In genomic region chr5:10750909-10751308, GRCh38 we compare ENCODE assay signal across 26 cellular contexts.
"Had no signal": no experiment of that assay in that cellular context is flagged by ENCODE, and none has a peak within 500 bp of the region (broad histone marks: within the 10 kb centered on the region; RNA-seq: fewer than 3 reads in every experiment).

No MANE protein-coding gene starts in this region.

- H2AFZ ChIP-seq: hepatocyte had no signal

- H3K4me3 ChIP-seq: gastroesophageal sphincter, hepatocyte, ovary, prostate gland, sigmoid colon, transverse colon had no signal

- H3K27me3 ChIP-seq: gastroesophageal sphincter, hepatocyte, ovary, sigmoid colon, transverse colon had no signal

- FAIRE-seq: colon, small intestine, urothelium cell line had no signal

- H3K9me3 Mint-ChIP-seq: activated CD8-positive, alpha-beta T cell treated with anti-CD3 and anti-CD28 coated beads for 36 hours; activated naive CD4-positive, alpha-beta T cell treated with anti-CD3 and anti-CD28 coated beads, Interleukin-2, amount 50 U/mL, for 72 hours; activated T-cell treated with anti-CD3 and anti-CD28 coated beads, Interleukin-2, amount 50 U/mL, for 4 hours; naive thymus-derived CD4-positive, alpha-beta T cell had no signal

- H3K9me3 ChIP-seq: gastroesophageal sphincter, ovary, prostate gland, sigmoid colon, transverse colon had no signal

- ATAC-seq: activated CD8-positive, alpha-beta T cell treated with anti-CD3 and anti-CD28 coated beads for 36 hours; activated naive CD4-positive, alpha-beta T cell treated with anti-CD3 and anti-CD28 coated beads, Interleukin-2, amount 50 U/mL, for 72 hours; activated T-cell treated with anti-CD3 and anti-CD28 coated beads, Interleukin-2, amount 50 U/mL, for 4 hours; gastroesophageal sphincter; naive thymus-derived CD4-positive, alpha-beta T cell; T-helper 17 cell had no signal

- H3K4me3 Mint-ChIP-seq: activated CD8-positive, alpha-beta T cell treated with anti-CD3 and anti-CD28 coated beads for 36 hours; activated T-cell treated with anti-CD3 and anti-CD28 coated beads, Interleukin-2, amount 50 U/mL, for 4 hours; naive thymus-derived CD4-positive, alpha-beta T cell; T-helper 17 cell had no signal

- H3K36me3 ChIP-seq: ovary, prostate gland had no signal

- DNase-seq: activated CD4-positive, alpha-beta T cell treated with anti-CD3 and anti-CD28 coated beads, Interleukin-2, amount 50 U/mL, for 1 hour; activated CD8-positive, alpha-beta T cell treated with anti-CD3 and anti-CD28 coated beads for 36 hours; activated naive CD4-positive, alpha-beta T cell; activated T-cell treated with anti-CD3 and anti-CD28 coated beads, Interleukin-2, amount 50 U/mL, for 4 hours; anterior cingulate cortex; dermis blood vessel endothelial cell; effector CD8-positive, alpha-beta T cell; erythroblast; islet precursor cell; midbrain; naive thymus-derived CD4-positive, alpha-beta T cell; ovary; retina; sigmoid colon; stimulated activated CD4-positive, alpha-beta T cell treated with anti-CD3 and anti-CD28 coated beads, Interleukin-4, amount 100 ng/mL, for 24 hours; stimulated activated naive CD4-positive, alpha-beta T cell; T-helper 17 cell; T1000; transverse colon had no signal

- H3K27ac Mint-ChIP-seq: activated CD8-positive, alpha-beta T cell treated with anti-CD3 and anti-CD28 coated beads for 36 hours had no signal

- H3K27me3 Mint-ChIP-seq: activated CD8-positive, alpha-beta T cell treated with anti-CD3 and anti-CD28 coated beads for 36 hours; naive thymus-derived CD4-positive, alpha-beta T cell; T-helper 17 cell had no signal

- H3K27ac ChIP-seq: gastroesophageal sphincter, hepatocyte, prostate gland, sigmoid colon, transverse colon had no signal

- H3K4me2 ChIP-seq: hepatocyte had no signal
